1 cellular context compared by ENCODE assay signal in genomic region chr2:43773876-43774613, GRCh38.
A peak's percentile ranks its signal among the peaks of the same experiment; 100 is the strongest.
TF ChIP-seq lines count a peak whose summit lies in the region.

TSS of gene DYNC2LI1 (plus strand) at chr2:43774039. CDS start at chr2:43774139, 100 bp downstream.

TF ChIP-seq in K562, 482 proteins besides CTCF, POLR2A, EP300 and RAD21 (continued from another document and continues in another):
- peak; percentile 40; the same call in 1 of the 2 replicates for TF ChIP-seq MTA3 (IDR thresholded peaks at IDR 0.05; ENCODE audit: borderline replicate concordance)
- TF ChIP-seq MCM3 (IDR thresholded peaks at IDR 0.05), result no peak
- TF ChIP-seq POU5F1 (IDR thresholded peaks at IDR 0.05; ENCODE audit: borderline replicate concordance, low read depth, low read length, partially characterized antibody), result peak; percentile 31
- TF ChIP-seq ZFX (CRISPR knock-in tag; IDR thresholded peaks at IDR 0.05), result peak; percentile 95
- no peak for TF ChIP-seq PRPF4 (IDR thresholded peaks at IDR 0.05; ENCODE audit: insufficient read depth, low read depth, low read length, poor library complexity, severe bottlenecking)
- TF ChIP-seq ZNF324 (CRISPR knock-in tag; IDR thresholded peaks at IDR 0.05), result no peak
- no peak for TF ChIP-seq CBFA2T2 (conservative IDR thresholded peaks at IDR 0.05)
- no peak for TF ChIP-seq TCF15 (CRISPR knock-in tag; IDR thresholded peaks at IDR 0.05)
- TF ChIP-seq ZNF23 (CRISPR knock-in tag; IDR thresholded peaks at IDR 0.05), result no peak
- no peak for TF ChIP-seq ZNF518B (CRISPR knock-in tag; IDR thresholded peaks at IDR 0.05)
- TF ChIP-seq ATF1 (CRISPR knock-in tag; IDR thresholded peaks at IDR 0.05), result peak; percentile 87
- TF ChIP-seq ATF1 (tag; IDR thresholded peaks at IDR 0.05), result peak; percentile 98
- TF ChIP-seq CREB5 (CRISPR knock-in tag; IDR thresholded peaks at IDR 0.05), result no peak
- peak; percentile 41; the same call in 1 of the 2 replicates for TF ChIP-seq ESRRA (IDR thresholded peaks at IDR 0.05; ENCODE audit: borderline replicate concordance, low read depth)
- no peak for TF ChIP-seq SP2 (IDR thresholded peaks at IDR 0.05; ENCODE audit: extremely low read depth, low read depth, low read length, poor library complexity, severe bottlenecking)
- TF ChIP-seq ETV5 (CRISPR knock-in tag; IDR thresholded peaks at IDR 0.05; ENCODE audit: low read depth), result peak; percentile 53; the same call in 1 of the 2 replicates
- TF ChIP-seq MITF (IDR thresholded peaks at IDR 0.05), result no peak
- TF ChIP-seq NUFIP1 (IDR thresholded peaks at IDR 0.05; ENCODE audit: partially characterized antibody), result no peak
- 0 out of 2 replicates have a peak, but pooled peaks have one; percentile 18 for TF ChIP-seq NR1H2 (CRISPR knock-in tag; IDR thresholded peaks at IDR 0.05)
- no peak for TF ChIP-seq ZNF239 (CRISPR knock-in tag; IDR thresholded peaks at IDR 0.05)
- TF ChIP-seq DIDO1 (tag; IDR thresholded peaks at IDR 0.05; ENCODE audit: low read depth), result peak; percentile 75
- TF ChIP-seq MTA2 (IDR thresholded peaks at IDR 0.05; ENCODE audit: low read depth), result no peak
- TF ChIP-seq ZBTB2 (IDR thresholded peaks at IDR 0.05), result peak; percentile 94
- TF ChIP-seq ZNF511 (CRISPR knock-in tag; IDR thresholded peaks at IDR 0.05), result 0 out of 2 replicates have a peak, but pooled peaks have one; percentile 59
- no peak for TF ChIP-seq NFE2 (IDR thresholded peaks at IDR 0.05; ENCODE audit: low read depth)
- TF ChIP-seq HNRNPL (IDR thresholded peaks at IDR 0.05; ENCODE audit: low read depth, low read length), result no peak
- no peak for TF ChIP-seq MXD1 (CRISPR knock-in tag; IDR thresholded peaks at IDR 0.05; ENCODE audit: borderline replicate concordance, poor library complexity, severe bottlenecking)
- TF ChIP-seq HINFP (tag; conservative IDR thresholded peaks at IDR 0.05; ENCODE audit: low read depth), result no peak
- TF ChIP-seq POLR2AphosphoS5 (IDR thresholded peaks at IDR 0.05; ENCODE audit: control insufficient read depth, insufficient read depth, low read depth, low read length), result peak; percentile 71
- peak; percentile 90 for TF ChIP-seq ARID4B (CRISPR knock-in tag; IDR thresholded peaks at IDR 0.05)
- peak; percentile 38 to 70; a peak in 2 of 4 replicates for TF ChIP-seq MAZ (CRISPR knock-in tag; conservative IDR thresholded peaks at IDR 0.05 in 1 of 2, IDR thresholded peaks at IDR 0.05 in 1 of 2)
- no peak; a peak in 1 of 4 replicates for TF ChIP-seq NONO (IDR thresholded peaks at IDR 0.05; ENCODE audit: low read depth in 2 of 2, low read length in 1 of 2)
- peak; percentile 42; the same call in 1 of the 2 replicates for TF ChIP-seq RB1 (IDR thresholded peaks at IDR 0.05; ENCODE audit: low read depth)
- peak; percentile 83 for TF ChIP-seq PHF20 (IDR thresholded peaks at IDR 0.05; ENCODE audit: partially characterized antibody)
- peak; percentile 16 for TF ChIP-seq VEZF1 (CRISPR knock-in tag; IDR thresholded peaks at IDR 0.05)
- no peak for TF ChIP-seq ZNF224 (CRISPR knock-in tag; IDR thresholded peaks at IDR 0.05)
